25 cellular contexts compared by ENCODE assay signal in genomic region chr13:27774651-27775050, GRCh38. TPM values are rescaled to one million over a fixed set of nuclear protein-coding genes. Genes with fewer than 3 reads are reported as not detected.
DNase-seq lines count a peak whose midpoint lies in the region; ATAC-seq and TF ChIP-seq lines count a peak whose summit lies in the region.
"Had no signal": no experiment of that assay in that cellular context is flagged by ENCODE, and none has a peak within 500 bp of the region (broad histone marks: within the 10 kb centered on the region; RNA-seq: fewer than 3 reads in every experiment).

No MANE protein-coding gene starts in this region.

- H4K20me1 ChIP-seq in KMS-11 (ENCODE audit: insufficient read depth) (no peaks in the 10 kb centered on the region), OCI-LY7 (ENCODE audit: insufficient read depth, low read length) (no peaks in the 10 kb centered on the region)

- no peak overlapping the region; the same call in 1 of the 2 replicates for H2AFZ ChIP-seq in KMS-11 (ENCODE audit: low read depth)
- H2AFZ ChIP-seq in OCI-LY7 (ENCODE audit: low read length) = no peak overlapping the region
- H2AFZ ChIP-seq: GM23338, PC-9 had no signal

- peaks cover 0 to 7% (median 7%) of the 10 kb centered on the region in 3 donors for H3K4me1 Mint-ChIP-seq in naive B cell
- H3K4me1 Mint-ChIP-seq: activated CD4-positive, alpha-beta T cell treated with anti-CD3 and anti-CD28 coated beads, Interleukin-2, amount 10 ng/mL, durations not matched to agents 7 days and 5 days; activated CD8-positive, alpha-beta memory T cell treated with anti-CD3 and anti-CD28 coated beads, Interleukin-2, amount 10 ng/mL, durations not matched to agents 7 days and 5 days; stimulated activated naive CD8-positive, alpha-beta T cell treated with anti-CD3 and anti-CD28 coated beads, Interleukin-15, amount 100 ng/mL, for 72 hours had no signal

- H3K9me2 ChIP-seq in OCI-LY7 (ENCODE audit: insufficient read depth, low read length) = no peaks in the 10 kb centered on the region

- H3K27ac Mint-ChIP-seq in naive B cell = no peak overlapping the region
- H3K27ac Mint-ChIP-seq: activated CD4-positive, alpha-beta T cell treated with anti-CD3 and anti-CD28 coated beads, Interleukin-2, amount 10 ng/mL, durations not matched to agents 7 days and 5 days; activated CD8-positive, alpha-beta memory T cell treated with anti-CD3 and anti-CD28 coated beads, Interleukin-2, amount 10 ng/mL, durations not matched to agents 7 days and 5 days; activated T-cell treated with anti-CD3 and anti-CD28 coated beads, Interleukin-2, amount 50 U/mL, for 72 hours; GM23338; stimulated activated naive CD8-positive, alpha-beta T cell treated with anti-CD3 and anti-CD28 coated beads, Interleukin-15, amount 100 ng/mL, for 72 hours had no signal

- H3K9me3 ChIP-seq in OCI-LY7 (ENCODE audit: low read length) = no peaks in the 10 kb centered on the region
- H3K9me3 ChIP-seq: adrenal gland, body of pancreas, left ventricle myocardium inferior, vagina had no signal

- H3K27me3 ChIP-seq in KMS-11 (ENCODE audit: insufficient read depth, low read depth) = no peaks in the 10 kb centered on the region
- H3K27me3 ChIP-seq: body of pancreas, vagina had no signal

- no peak overlapping the region for H3K4me3 ChIP-seq in KMS-11 (IDR thresholded peaks at IDR 0.05; ENCODE audit: insufficient read depth, low read depth, low read length)
- H3K4me3 ChIP-seq in OCI-LY7 (ENCODE audit: low read depth, low read length, poor library complexity, severe bottlenecking) = no peak overlapping the region
- H3K4me3 ChIP-seq: adrenal gland, body of pancreas, GM23338, left ventricle myocardium inferior, PC-9, vagina had no signal

- H3K4me2 ChIP-seq in KMS-11 = peak overlapping the region; percentile 89; the same call in 1 of the 2 replicates
- H3K4me2 ChIP-seq in OCI-LY7 (ENCODE audit: low read length) = peak overlapping the region; percentile 22; the same call in 1 of the 2 replicates
- H3K4me2 ChIP-seq: GM23338 had no signal

- H3K36me3 Mint-ChIP-seq in naive B cell = no peaks in the 10 kb centered on the region
- H3K36me3 Mint-ChIP-seq: activated CD8-positive, alpha-beta memory T cell treated with anti-CD3 and anti-CD28 coated beads, Interleukin-2, amount 10 ng/mL, durations not matched to agents 7 days and 5 days had no signal

- intact Hi-C loops in OCI-LY7 (cut with micrococcal nuclease; ENCODE audit: unreplicated experiment) = no loop called here

- H3K9me3 Mint-ChIP-seq in naive B cell = no peaks in the 10 kb centered on the region
- H3K9me3 Mint-ChIP-seq: activated CD4-positive, alpha-beta T cell treated with anti-CD3 and anti-CD28 coated beads, Interleukin-2, amount 10 ng/mL, durations not matched to agents 7 days and 5 days; activated T-cell treated with anti-CD3 and anti-CD28 coated beads, Interleukin-2, amount 50 U/mL, for 72 hours; GM23338; stimulated activated naive CD8-positive, alpha-beta T cell treated with anti-CD3 and anti-CD28 coated beads, Interleukin-15, amount 100 ng/mL, for 72 hours had no signal

- TF ChIP-seq CTCF in KMS-11 (conservative IDR thresholded peaks at IDR 0.05; ENCODE audit: low read depth, low read length) (no peak), OCI-LY7 (conservative IDR thresholded peaks at IDR 0.05; ENCODE audit: low read length) (no peak)

- no TSS peak for BruUV-seq in OCI-LY7 (replicated peaks; lab: Mats Ljungman, UMichigan)

- peak; percentile 37 for ATAC-seq in GM19351 (IDR thresholded peaks at IDR 0.05; ENCODE audit: unreplicated experiment)
- peak; percentile 25 to 42 for ATAC-seq in naive B cell (ENCODE audit: low read depth in 2 of 2)
- ATAC-seq in GM19397 (IDR thresholded peaks at IDR 0.05; ENCODE audit: unreplicated experiment) = no peak
- no peak for ATAC-seq in GM18909 (IDR thresholded peaks at IDR 0.05; ENCODE audit: poor library complexity, unreplicated experiment)
- ATAC-seq: activated CD8-positive, alpha-beta memory T cell treated with anti-CD3 and anti-CD28 coated beads, Interleukin-2, amount 10 ng/mL, durations not matched to agents 7 days and 5 days; activated T-cell treated with anti-CD3 and anti-CD28 coated beads, Interleukin-2, amount 50 U/mL, for 72 hours; body of pancreas; GM23338; stimulated activated naive CD8-positive, alpha-beta T cell treated with anti-CD3 and anti-CD28 coated beads, Interleukin-15, amount 100 ng/mL, for 72 hours had no signal

- H3K9ac ChIP-seq in KMS-11 = no peak overlapping the region

- no peaks in the 10 kb centered on the region for H3K36me3 ChIP-seq in KMS-11 (ENCODE audit: insufficient read depth)
- no peaks in the 10 kb centered on the region for H3K36me3 ChIP-seq in OCI-LY7 (ENCODE audit: insufficient read depth, low read length)
- H3K36me3 ChIP-seq: adrenal gland, left ventricle myocardium inferior, vagina had no signal

- H3K4me1 ChIP-seq in KMS-11 (ENCODE audit: low read depth, poor library complexity, severe bottlenecking) (peaks cover 53% of the 10 kb centered on the region), OCI-LY7 (ENCODE audit: insufficient read depth, low read length, poor library complexity, severe bottlenecking) (peaks cover 15% of the 10 kb centered on the region)
- H3K4me1 ChIP-seq: adrenal gland, body of pancreas, vagina had no signal

- DNase-seq in OCI-LY7 (ENCODE audit: low spot score) = peak; percentile 45
- DNase-seq in naive B cell = no peak
- no peak for DNase-seq in stimulated activated CD4-positive, alpha-beta T cell treated with anti-CD3 and anti-CD28 coated beads, Interleukin-15, amount 100 ng/mL, for 24 hours
- DNase-seq in RPMI8226 = no peak
- DNase-seq: activated CD4-positive, alpha-beta T cell treated with anti-CD3 and anti-CD28 coated beads, Interleukin-2, amount 10 ng/mL, durations not matched to agents 7 days and 5 days; activated CD8-positive, alpha-beta memory T cell treated with anti-CD3 and anti-CD28 coated beads, Interleukin-2, amount 10 ng/mL, durations not matched to agents 7 days and 5 days; activated naive CD4-positive, alpha-beta T cell treated with Interleukin-2 at 50 U/mL for 16 hours; activated T-cell treated with anti-CD3 and anti-CD28 coated beads, Interleukin-2, amount 50 U/mL, for 72 hours; adrenal gland; body of pancreas; islet precursor cell; left ventricle myocardium inferior; NCI-H2081; NCI-H748 treated with DMSO at 0.1 percent for 48 hours; PC-9; Right ventricle myocardium superior; stimulated activated naive CD8-positive, alpha-beta T cell treated with anti-CD3 and anti-CD28 coated beads, Interleukin-15, amount 100 ng/mL, for 72 hours had no signal

- H3K27me3 Mint-ChIP-seq in naive B cell = peaks cover 57 to 90% (median 83%) of the 10 kb centered on the region in 3 donors

- no peak overlapping the region for H3K27ac ChIP-seq in KMS-11
- H3K27ac ChIP-seq in OCI-LY7 (ENCODE audit: low read depth, low read length, poor library complexity, severe bottlenecking) = no peak overlapping the region
- H3K27ac ChIP-seq: adrenal gland, body of pancreas, left ventricle myocardium inferior, PC-9, vagina had no signal

- H3K79me2 ChIP-seq in KMS-11 (ENCODE audit: insufficient read depth, low read depth) (no peaks in the 10 kb centered on the region), OCI-LY7 (ENCODE audit: insufficient read depth, low read depth, low read length) (no peaks in the 10 kb centered on the region)

- H3K4me3 Mint-ChIP-seq in naive B cell = no peak overlapping the region
- H3K4me3 Mint-ChIP-seq: activated CD4-positive, alpha-beta T cell treated with anti-CD3 and anti-CD28 coated beads, Interleukin-2, amount 10 ng/mL, durations not matched to agents 7 days and 5 days; activated CD8-positive, alpha-beta memory T cell treated with anti-CD3 and anti-CD28 coated beads, Interleukin-2, amount 10 ng/mL, durations not matched to agents 7 days and 5 days; activated T-cell treated with anti-CD3 and anti-CD28 coated beads, Interleukin-2, amount 50 U/mL, for 72 hours; GM23338; stimulated activated naive CD8-positive, alpha-beta T cell treated with anti-CD3 and anti-CD28 coated beads, Interleukin-15, amount 100 ng/mL, for 72 hours had no signal

- CTCF ChIA-PET in OCI-LY7 (lab: Charles Lee; ENCODE audit: unreplicated experiment) = interaction anchor here (0.6 to 0.8 kb wide), 2 partner anchors 52 to 370 kb away, joined by 3 to 4 read pairs; no protein-coding TSS in a partner anchor

- POLR2A ChIA-PET in OCI-LY7 (lab: Charles Lee) = interaction anchor here (0.6 to 1.2 kb wide), 4 partner anchors 12 to 411 kb away, joined by 3 to 4 read pairs (median 3); no protein-coding TSS in a partner anchor

RNA-seq across cellular contexts. Expression of gene GSX1, which starts 17.6 kb away (rescaled TPM):
- not detected in 2 replicates for total RNA-seq in OCI-LY7 (2014; rRNA removed; shearing (Covaris generic))
- total RNA-seq in OCI-LY7 (2022) = not detected in 2 replicates
- polyA plus RNA-seq in naive B cell (ENCODE audit: low read depth in 6 of 6) = not detected
- total RNA-seq: activated CD4-positive, alpha-beta T cell treated with anti-CD3 and anti-CD28 coated beads, Interleukin-2, amount 10 ng/mL, durations not matched to agents 7 days and 5 days; activated CD8-positive, alpha-beta memory T cell treated with anti-CD3 and anti-CD28 coated beads, Interleukin-2, amount 10 ng/mL, durations not matched to agents 7 days and 5 days; activated T-cell treated with anti-CD3 and anti-CD28 coated beads, Interleukin-2, amount 50 U/mL, for 72 hours; adrenal gland; body of pancreas; Daoy; glomerular endothelial cell; GM23338; left ventricle myocardium inferior; PC-9; Right ventricle myocardium superior; vagina had no signal
- polyA plus RNA-seq: adrenal gland, GM23338 had no signal

Comparison
In these comparisons a context has a peak if more than half of its experiments do, and no peak if none do; other contexts are left out.
1. ATAC-seq: peak in GM19351 (single experiment) and naive B cell (2 of 2); none in GM19397 (single experiment) and GM18909 (single experiment).